Comparison of ENCODE assay signal across 9 cellular contexts in the genomic region with DNA sequence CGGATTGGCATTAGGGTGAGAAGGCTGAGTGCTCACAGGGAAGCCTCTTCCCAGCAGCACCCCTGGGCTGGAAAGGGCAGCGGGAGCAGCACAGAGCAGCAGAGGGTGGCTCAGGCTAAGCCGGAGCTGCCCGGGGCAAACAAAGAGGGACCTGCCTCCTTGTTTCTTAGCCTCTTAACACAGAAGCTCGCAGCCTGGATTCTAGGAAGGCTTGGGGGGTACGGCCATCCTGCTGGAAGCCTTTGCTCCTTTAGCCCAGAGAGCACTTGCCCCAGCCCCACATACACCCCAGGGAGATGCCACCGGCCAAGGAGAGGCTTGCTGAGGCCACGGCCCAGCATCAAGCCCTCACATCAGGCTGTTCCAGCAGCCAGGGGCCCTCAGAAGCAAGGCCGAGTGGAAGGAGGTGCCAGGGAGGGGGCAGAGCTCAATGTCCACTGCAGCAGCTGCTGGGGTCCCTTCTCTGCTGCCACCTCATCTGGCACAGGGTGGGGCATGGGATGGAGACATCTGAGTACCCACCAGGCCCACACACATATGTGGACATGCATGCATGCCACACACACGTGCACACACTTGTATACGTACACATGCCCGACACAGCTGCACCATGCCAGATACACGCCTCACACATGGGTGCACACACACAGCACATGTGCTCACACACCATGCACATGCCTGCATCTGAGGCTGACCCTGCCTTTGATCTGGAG. TPM values are rescaled to one million over a fixed set of nuclear protein-coding genes. Genes with fewer than 3 reads are reported as not detected.
DNase-seq lines count a peak whose midpoint lies in the region; ATAC-seq, FAIRE-seq and TF ChIP-seq lines count a peak whose summit lies in the region.
"Had no signal": no experiment of that assay in that cellular context is flagged by ENCODE, and none has a peak within 500 bp of the region (broad histone marks: within the 10 kb centered on the region; RNA-seq: fewer than 3 reads in every experiment).

No MANE protein-coding gene starts in this region.

- DNase-seq in CD8-positive, alpha-beta T cell: peak in 1 of 7 experiments; percentile 9
- DNase-seq in Right ventricle myocardium inferior (ENCODE audit: missing footprints): peak; percentile 72
- DNase-seq in prostate gland (ENCODE audit: low spot score): peak; percentile 3
- DNase-seq in CD1c-positive myeloid dendritic cell (ENCODE audit: extremely low spot score): no peak
- no peak for DNase-seq in D721Med (ENCODE audit: insufficient read length, low spot score)

- H3K4me1 Mint-ChIP-seq in CD8-positive, alpha-beta T cell (ENCODE audit: low read depth): peaks cover 11% of the 10 kb centered on the region

- intact Hi-C loops in CD8-positive, alpha-beta T cell (cut with DNase I, micrococcal nuclease): no loop called here
- intact Hi-C loops in Right ventricle myocardium inferior (cut with DNase I): no loop called here
- intact Hi-C loops in prostate gland (cut with DNase I): no loop called here

- POLR2A ChIA-PET in CD8-positive, alpha-beta T cell (lab: Charles Lee): interaction anchor here (0.5 to 1.4 kb wide), 2 partner anchors 9 to 109 kb away, joined by 4 to 6 read pairs; no protein-coding TSS in a partner anchor

- H3K27me3 ChIP-seq in CD8-positive, alpha-beta T cell (ENCODE audit: insufficient read depth, low read length): no peaks in the 10 kb centered on the region
- no peaks in the 10 kb centered on the region for H3K27me3 ChIP-seq in prostate gland (replicated peaks; ENCODE audit: insufficient read depth)

- peak overlapping the region; percentile 52 for H3K27ac Mint-ChIP-seq in CD8-positive, alpha-beta T cell
- H3K27ac Mint-ChIP-seq: T-cell had no signal

- 49% methylated on average over 13 of the region's 13 CpGs for WGBS in prostate gland

- H3K4me3 ChIP-seq in CD8-positive, alpha-beta T cell (ENCODE audit: low read depth, low read length): no peak overlapping the region
- H3K4me3 ChIP-seq in prostate gland: no peak overlapping the region

- FAIRE-seq in D721Med (lab: Jason Lieb, UNC): no peak

- H3K36me3 Mint-ChIP-seq in CD8-positive, alpha-beta T cell: peaks cover 18% of the 10 kb centered on the region

- no peak for TF ChIP-seq POLR2A in prostate gland (IDR thresholded peaks at IDR 0.05)

- H3K4me1 ChIP-seq in CD8-positive, alpha-beta T cell (ENCODE audit: insufficient read depth, low read length): no peaks in the 10 kb centered on the region
- peaks cover 8% of the 10 kb centered on the region for H3K4me1 ChIP-seq in prostate gland (replicated peaks)

- no peaks in the 10 kb centered on the region for H3K36me3 ChIP-seq in CD8-positive, alpha-beta T cell (ENCODE audit: insufficient read depth, low read length)
- no peaks in the 10 kb centered on the region for H3K36me3 ChIP-seq in prostate gland

- no peak overlapping the region for H3K27ac ChIP-seq in CD8-positive, alpha-beta T cell (ENCODE audit: low read depth, low read length)
- H3K27ac ChIP-seq in VCaP (peak overlapping the region; percentile 65), prostate gland (peak overlapping the region; percentile 62 to 71)

- no peaks in the 10 kb centered on the region for H3K9me3 ChIP-seq in CD8-positive, alpha-beta T cell (ENCODE audit: low read length)
- no peaks in the 10 kb centered on the region for H3K9me3 ChIP-seq in prostate gland

- TF ChIP-seq CTCF in CD8-positive, alpha-beta T cell (IDR thresholded peaks at IDR 0.05): no peak
- TF ChIP-seq CTCF in VCaP (conservative IDR thresholded peaks at IDR 0.05): no peak
- no peak for TF ChIP-seq CTCF in prostate gland (IDR thresholded peaks at IDR 0.05)
- TF ChIP-seq CTCF in D721Med (IDR thresholded peaks at IDR 0.05; ENCODE audit: insufficient read depth, missing control alignments): no peak

- no peaks in the 10 kb centered on the region for H3K27me3 Mint-ChIP-seq in CD8-positive, alpha-beta T cell (ENCODE audit: low read depth)
- H3K27me3 Mint-ChIP-seq: T-cell had no signal

- no peak for ATAC-seq in CD8-positive, alpha-beta T cell
- ATAC-seq in Right ventricle myocardium inferior: peak; percentile 62
- ATAC-seq in GM21423 (IDR thresholded peaks at IDR 0.05; ENCODE audit: unreplicated experiment): no peak
- no peak for ATAC-seq in HG02610 (IDR thresholded peaks at IDR 0.05; ENCODE audit: unreplicated experiment)
- ATAC-seq: T-cell had no signal

- CTCF ChIA-PET in CD8-positive, alpha-beta T cell (lab: Charles Lee): interaction anchor here (1.2 to 2.2 kb wide), 2 partner anchors 25 to 76 kb away, joined by 3 to 5 read pairs; no protein-coding TSS in a partner anchor

- no peak overlapping the region for H3K4me3 Mint-ChIP-seq in CD8-positive, alpha-beta T cell
- H3K4me3 Mint-ChIP-seq: T-cell had no signal

- no peaks in the 10 kb centered on the region for H3K9me3 Mint-ChIP-seq in CD8-positive, alpha-beta T cell
- H3K9me3 Mint-ChIP-seq: T-cell had no signal

RNA-seq across cellular contexts. Expression of a gene that starts 20.3 kb away (rescaled TPM):
- total RNA-seq in CD8-positive, alpha-beta T cell: 10 to 100 TPM; 25.1 to 26.4 TPM
- total RNA-seq in Right ventricle myocardium inferior (22.6 TPM), prostate gland (100 to 1,000 TPM; 107 to 134 TPM)

RNA-seq across cellular contexts. Expression of a gene that starts 56.3 kb away (rescaled TPM):
- total RNA-seq in CD8-positive, alpha-beta T cell: 100 to 1,000 TPM; 129 to 132 TPM
- total RNA-seq in Right ventricle myocardium inferior (121 TPM), prostate gland (100 to 1,000 TPM; 173 to 264 TPM)

Comparison
In these comparisons a context has a peak if more than half of its experiments do, and no peak if none do; other contexts are left out.
1. DNase-seq: peak in Right ventricle myocardium inferior (single experiment) and prostate gland (single experiment); none in CD1c-positive myeloid dendritic cell (single experiment) and D721Med (single experiment).